ENCODE assay signal across 8 cellular contexts in the genomic region with DNA sequence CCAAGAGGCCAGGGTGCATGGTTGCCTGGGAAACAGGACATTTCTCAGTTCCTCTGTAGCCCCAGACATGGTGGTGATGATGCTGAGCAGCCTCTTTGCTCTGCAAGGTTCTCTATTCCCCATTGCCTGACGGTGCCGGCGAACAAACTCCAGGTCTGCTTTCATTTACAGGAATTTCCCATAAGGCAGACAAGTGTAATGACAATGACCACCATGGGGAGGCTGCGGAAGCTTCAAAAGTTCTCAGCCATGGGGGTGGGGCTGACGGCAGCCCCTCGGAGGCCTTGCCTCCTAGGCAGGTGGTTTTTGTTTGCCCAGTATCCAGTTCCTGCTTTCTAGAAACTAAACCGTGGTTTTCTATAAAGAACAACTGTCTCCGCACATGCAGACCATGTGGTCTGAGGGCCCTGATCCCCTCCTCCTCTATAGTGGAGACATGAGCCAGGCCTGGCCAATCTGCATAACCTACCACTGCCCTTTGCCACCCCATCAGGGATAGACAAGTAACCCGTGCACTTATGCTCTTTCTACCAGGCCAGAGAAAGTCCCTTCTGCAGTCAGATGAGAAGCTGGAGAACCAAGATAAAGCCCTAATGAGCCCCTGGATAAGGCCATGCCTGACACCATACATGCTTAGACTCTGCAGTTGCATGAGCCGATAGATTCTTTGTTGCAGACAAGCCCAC. TPM values are rescaled to one million over a fixed set of nuclear protein-coding genes. Genes with fewer than 3 reads are reported as not detected.
DNase-seq lines count a peak whose midpoint lies in the region; ATAC-seq lines count a peak whose summit lies in the region.

No MANE protein-coding gene starts in this region.

- no peak overlapping the region for H3K4me3 Mint-ChIP-seq in activated T-cell treated with anti-CD3 and anti-CD28 coated beads, Interleukin-2, amount 50 U/mL, for 72 hours

- no peaks in the 10 kb centered on the region for H3K9me3 Mint-ChIP-seq in activated T-cell treated with anti-CD3 and anti-CD28 coated beads, Interleukin-2, amount 50 U/mL, for 72 hours

- DNase-seq in NCI-H2227 treated with DMSO at 0.1 percent for 48 hours (lab: John Stamatoyannopoulos, UW) = peak; percentile 31
- peak; percentile 88 for DNase-seq in iPS-NIHi11 (ENCODE audit: low spot score)
- DNase-seq in activated T-cell treated with anti-CD3 and anti-CD28 coated beads, Interleukin-2, amount 50 U/mL, for 1 hour = no peak
- DNase-seq in NCI-H1436 treated with DMSO at 0.1 percent for 48 hours (lab: John Stamatoyannopoulos, UW) = no peak
- no peak for DNase-seq in activated T-cell treated with anti-CD3 and anti-CD28 coated beads, Interleukin-2, amount 50 U/mL, for 72 hours
- no peak for DNase-seq in GOT3 (lab: John Stamatoyannopoulos, UW)

- H3K36me3 Mint-ChIP-seq in activated T-cell treated with anti-CD3 and anti-CD28 coated beads, Interleukin-2, amount 50 U/mL, for 72 hours (ENCODE audit: insufficient read depth in 2 of 2) = no peaks in the 10 kb centered on the region

- no peak overlapping the region for H3K27ac Mint-ChIP-seq in activated T-cell treated with anti-CD3 and anti-CD28 coated beads, Interleukin-2, amount 50 U/mL, for 72 hours

- no peaks in the 10 kb centered on the region for H3K4me1 Mint-ChIP-seq in activated T-cell treated with anti-CD3 and anti-CD28 coated beads, Interleukin-2, amount 50 U/mL, for 72 hours (ENCODE audit: low read depth)

- ATAC-seq in GM18873 (IDR thresholded peaks at IDR 0.05; ENCODE audit: low FRiP score, unreplicated experiment) = peak; percentile 77
- peak; percentile 70 for ATAC-seq in HG02642 (IDR thresholded peaks at IDR 0.05; ENCODE audit: poor library complexity, unreplicated experiment)
- ATAC-seq in activated T-cell treated with anti-CD3 and anti-CD28 coated beads, Interleukin-2, amount 50 U/mL, for 72 hours (replicated peaks in 1 of 2) = no peak

- no peaks in the 10 kb centered on the region for H3K27me3 Mint-ChIP-seq in activated T-cell treated with anti-CD3 and anti-CD28 coated beads, Interleukin-2, amount 50 U/mL, for 72 hours (ENCODE audit: low read depth)

RNA-seq across cellular contexts. Expression of gene LDLRAD2, which starts 54.0 kb away (rescaled TPM):
- total RNA-seq in activated T-cell treated with anti-CD3 and anti-CD28 coated beads, Interleukin-2, amount 50 U/mL, for 72 hours = under 1 TPM; 0.05 to 0.07 TPM

Comparison
In these comparisons a context has a peak if more than half of its experiments do, and no peak if none do; other contexts are left out.
1. ATAC-seq: peak in GM18873 (single experiment) and HG02642 (single experiment); none in activated T-cell treated with anti-CD3 and anti-CD28 coated beads, Interleukin-2, amount 50 U/mL, for 72 hours (0 of 2).
2. DNase-seq: peak in NCI-H2227 treated with DMSO at 0.1 percent for 48 hours (single experiment) and iPS-NIHi11 (single experiment); none in activated T-cell treated with anti-CD3 and anti-CD28 coated beads, Interleukin-2, amount 50 U/mL, for 1 hour (single experiment), NCI-H1436 treated with DMSO at 0.1 percent for 48 hours (single experiment), activated T-cell treated with anti-CD3 and anti-CD28 coated beads, Interleukin-2, amount 50 U/mL, for 72 hours (0 of 2) and GOT3 (single experiment).